ENCODE assay signal across 18 cellular contexts in genomic region chr2:178787934-178788333, GRCh38. TPM values are rescaled to one million over a fixed set of nuclear protein-coding genes. Genes with fewer than 3 reads are reported as not detected.
DNase-seq lines count a peak whose midpoint lies in the region; ATAC-seq and TF ChIP-seq lines count a peak whose summit lies in the region.
"Had no signal": no experiment of that assay in that cellular context is flagged by ENCODE, and none has a peak within 500 bp of the region (broad histone marks: within the 10 kb centered on the region; RNA-seq: fewer than 3 reads in every experiment).

No MANE protein-coding gene starts in this region.

- H3K27ac ChIP-seq in psoas muscle: peak overlapping the region; percentile 63
- H3K27ac ChIP-seq: 22Rv1, BLaER1, C4-2B, GM23248 had no signal

- H3K36me3 Mint-ChIP-seq in activated naive CD8-positive, alpha-beta T cell treated with anti-CD3 and anti-CD28 coated beads for 36 hours: no peaks in the 10 kb centered on the region
- no peaks in the 10 kb centered on the region for H3K36me3 Mint-ChIP-seq in activated naive CD8-positive, alpha-beta T cell treated with anti-CD3 and anti-CD28 coated beads, Interleukin-2, amount 50 U/mL, for 24 hours (ENCODE audit: low read depth)

- WGBS in psoas muscle, 3 donors: 39 to 72% (median 46%) methylated on average over 5 of the region's 5 CpGs

- H3K9me3 ChIP-seq in psoas muscle: no peaks in the 10 kb centered on the region
- H3K9me3 ChIP-seq: BLaER1 had no signal

- H3K4me1 ChIP-seq in psoas muscle: peaks cover 56% of the 10 kb centered on the region
- H3K4me1 ChIP-seq: BLaER1 had no signal

- peaks cover 7% of the 10 kb centered on the region for H3K4me1 Mint-ChIP-seq in activated naive CD8-positive, alpha-beta T cell treated with anti-CD3 and anti-CD28 coated beads for 36 hours
- no peaks in the 10 kb centered on the region for H3K4me1 Mint-ChIP-seq in activated naive CD8-positive, alpha-beta T cell treated with anti-CD3 and anti-CD28 coated beads, Interleukin-2, amount 50 U/mL, for 24 hours
- H3K4me1 Mint-ChIP-seq: B cell; CD8-positive, alpha-beta memory T cell had no signal

- peak overlapping the region; percentile 8 for H3K27ac Mint-ChIP-seq in activated naive CD8-positive, alpha-beta T cell treated with anti-CD3 and anti-CD28 coated beads for 36 hours
- H3K27ac Mint-ChIP-seq in activated naive CD8-positive, alpha-beta T cell treated with anti-CD3 and anti-CD28 coated beads, Interleukin-2, amount 50 U/mL, for 24 hours: no peak overlapping the region
- H3K27ac Mint-ChIP-seq: B cell; CD4-positive, alpha-beta T cell; CD8-positive, alpha-beta memory T cell had no signal

- no peak overlapping the region for H3K4me3 Mint-ChIP-seq in activated naive CD8-positive, alpha-beta T cell treated with anti-CD3 and anti-CD28 coated beads for 36 hours
- no peak overlapping the region for H3K4me3 Mint-ChIP-seq in activated naive CD8-positive, alpha-beta T cell treated with anti-CD3 and anti-CD28 coated beads, Interleukin-2, amount 50 U/mL, for 24 hours
- H3K4me3 Mint-ChIP-seq: B cell; CD4-positive, alpha-beta T cell; CD8-positive, alpha-beta memory T cell had no signal

- TF ChIP-seq CTCF in psoas muscle (IDR thresholded peaks at IDR 0.05): no peak

- H3K27me3 Mint-ChIP-seq in activated naive CD8-positive, alpha-beta T cell treated with anti-CD3 and anti-CD28 coated beads for 36 hours: no peaks in the 10 kb centered on the region
- H3K27me3 Mint-ChIP-seq in activated naive CD8-positive, alpha-beta T cell treated with anti-CD3 and anti-CD28 coated beads, Interleukin-2, amount 50 U/mL, for 24 hours: no peaks in the 10 kb centered on the region
- H3K27me3 Mint-ChIP-seq: B cell; CD4-positive, alpha-beta T cell; CD8-positive, alpha-beta memory T cell had no signal

- peaks cover 16 to 100% of the 10 kb centered on the region in 2 donors for H3K36me3 ChIP-seq in psoas muscle (ENCODE audit: insufficient read depth in 1 of 2, low read depth in 1 of 2)
- H3K36me3 ChIP-seq: BLaER1 had no signal

- H3K27me3 ChIP-seq in psoas muscle (ENCODE audit: insufficient read depth in 3 of 3, low read length in 2 of 3): no peaks in the 10 kb centered on the region
- H3K27me3 ChIP-seq: BLaER1 had no signal

- ATAC-seq in activated naive CD8-positive, alpha-beta T cell treated with anti-CD3 and anti-CD28 coated beads, Interleukin-2, amount 50 U/mL, for 24 hours: no peak
- ATAC-seq in psoas muscle (no peak), GM21825 (IDR thresholded peaks at IDR 0.05; ENCODE audit: unreplicated experiment) (no peak)

- no peaks in the 10 kb centered on the region for H3K9me3 Mint-ChIP-seq in activated naive CD8-positive, alpha-beta T cell treated with anti-CD3 and anti-CD28 coated beads for 36 hours
- no peaks in the 10 kb centered on the region for H3K9me3 Mint-ChIP-seq in activated naive CD8-positive, alpha-beta T cell treated with anti-CD3 and anti-CD28 coated beads, Interleukin-2, amount 50 U/mL, for 24 hours
- H3K9me3 Mint-ChIP-seq: CD4-positive, alpha-beta T cell; CD8-positive, alpha-beta memory T cell had no signal

- DNase-seq in activated naive CD8-positive, alpha-beta T cell treated with anti-CD3 and anti-CD28 coated beads for 36 hours: no peak
- no peak for DNase-seq in activated naive CD8-positive, alpha-beta T cell treated with anti-CD3 and anti-CD28 coated beads, Interleukin-2, amount 50 U/mL, for 24 hours
- DNase-seq in OCI-M1 (lab: John Stamatoyannopoulos, UW): peak; percentile 40
- DNase-seq in psoas muscle: no peak
- DNase-seq in activated CD8-positive, alpha-beta memory T cell treated with anti-CD3 and anti-CD28 coated beads for 24 hours: no peak
- DNase-seq: CD4-positive, alpha-beta T cell; CD8-positive, alpha-beta memory T cell; DMS53; DMS79 treated with DMSO at 0.1 percent for 48 hours; GF-D8; GM23248; H7; HCEC 1CT had no signal

- intact Hi-C loops in psoas muscle (cut with DNase I): no loop called here

- H3K4me3 ChIP-seq in psoas muscle: peak overlapping the region; percentile 80
- H3K4me3 ChIP-seq: BLaER1, GM23248 had no signal

RNA-seq across cellular contexts. Expression of gene TTN, which starts 19.3 kb away (rescaled TPM):
- 1 to 10 TPM; 1.8 to 2.2 TPM for total RNA-seq in activated naive CD8-positive, alpha-beta T cell treated with anti-CD3 and anti-CD28 coated beads for 36 hours
- 1,000 to 10,000 TPM; 4,462 to 7,650 (median 6,674) TPM for total RNA-seq in psoas muscle
- 100 to 1,000 TPM; 137 to 248 (median 173) TPM for polyA plus RNA-seq in psoas muscle
- total RNA-seq: GM23248 had no signal

Comparison
In these comparisons a context has a peak if more than half of its experiments do, and no peak if none do; other contexts are left out.
1. RNA of gene TTN, which starts 19.3 kb away (total RNA-seq): 4,462 to 7,650 TPM in psoas muscle; 1.8 to 2.2 TPM in activated naive CD8-positive, alpha-beta T cell treated with anti-CD3 and anti-CD28 coated beads for 36 hours; every median in the first group is over 1,000 times any median in the second.